In the genomic region with DNA sequence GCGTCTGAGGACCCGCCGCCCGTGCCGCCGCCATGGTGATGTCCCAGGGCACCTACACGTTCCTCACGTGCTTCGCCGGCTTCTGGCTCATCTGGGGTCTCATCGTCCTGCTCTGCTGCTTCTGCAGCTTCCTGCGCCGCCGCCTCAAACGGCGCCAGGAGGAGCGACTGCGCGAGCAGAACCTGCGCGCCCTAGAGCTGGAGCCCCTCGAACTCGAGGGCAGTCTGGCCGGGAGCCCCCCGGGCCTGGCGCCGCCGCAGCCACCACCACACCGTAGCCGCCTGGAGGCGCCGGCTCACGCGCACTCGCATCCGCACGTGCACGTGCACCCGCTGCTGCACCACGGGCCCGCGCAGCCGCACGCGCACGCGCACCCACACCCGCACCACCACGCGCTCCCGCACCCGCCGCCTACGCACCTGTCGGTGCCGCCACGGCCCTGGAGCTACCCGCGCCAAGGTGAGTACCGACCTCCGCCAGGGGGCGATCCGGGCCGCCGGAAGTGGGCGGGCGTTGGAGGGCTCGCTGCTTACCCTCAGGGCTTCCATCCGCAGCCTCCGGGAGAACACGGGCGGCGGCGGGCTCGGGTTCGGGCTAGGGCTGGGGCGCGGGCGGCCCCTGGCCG, we compare ENCODE assay signal across 1 cellular context.
A peak's percentile ranks its signal among the peaks of the same experiment; 100 is the strongest.
TF ChIP-seq lines count a peak whose summit lies in the region.

No MANE protein-coding gene starts in this region.

TF ChIP-seq in HEK293, 187 proteins besides CTCF, POLR2A, EP300 and RAD21 (continued from another document and continues in another):
- TF ChIP-seq HOXA7 (CRISPR knock-in tag; IDR thresholded peaks at IDR 0.05; ENCODE audit: borderline replicate concordance) (no peak), ZNF155 (tag by site-specific recombination; IDR thresholded peaks at IDR 0.05) (no peak), ZNF248 (tag by site-specific recombination; IDR thresholded peaks at IDR 0.05) (no peak), ZNF132 (tag by site-specific recombination; IDR thresholded peaks at IDR 0.05; ENCODE audit: borderline replicate concordance) (no peak), ZNF585B (tag by site-specific recombination; IDR thresholded peaks at IDR 0.05) (no peak), ZNF529 (tag by site-specific recombination; IDR thresholded peaks at IDR 0.05; ENCODE audit: insufficient replicate concordance) (no peak), RBAK (tag by site-specific recombination; IDR thresholded peaks at IDR 0.05) (no peak), ZNF76 (tag by site-specific recombination; IDR thresholded peaks at IDR 0.05; ENCODE audit: borderline replicate concordance, low read depth) (peak; percentile 36; the same call in 1 of the 2 replicates), ZNF623 (tag by site-specific recombination; IDR thresholded peaks at IDR 0.05) (no peak), ZNF140 (tag by site-specific recombination; IDR thresholded peaks at IDR 0.05) (no peak), GLIS1 (tag by site-specific recombination; IDR thresholded peaks at IDR 0.05) (peak; percentile 42; the same call in 1 of the 2 replicates), BCL11A (tag by site-specific recombination; IDR thresholded peaks at IDR 0.05; ENCODE audit: low read depth) (no peak; the same call in 1 of the 2 replicates), ZNF174 (tag by site-specific recombination; IDR thresholded peaks at IDR 0.05) (no peak), SP3 (tag by site-specific recombination; IDR thresholded peaks at IDR 0.05) (peak; percentile 70), KLF10 (tag by site-specific recombination; IDR thresholded peaks at IDR 0.05) (peak; percentile 84), ZNF350 (tag by site-specific recombination; IDR thresholded peaks at IDR 0.05) (no peak), MEIS1 (CRISPR knock-in tag; IDR thresholded peaks at IDR 0.05; ENCODE audit: borderline replicate concordance) (no peak), ZNF561 (tag by site-specific recombination; IDR thresholded peaks at IDR 0.05; ENCODE audit: borderline replicate concordance) (peak; percentile 63; the same call in 1 of the 2 replicates), MYNN (tag by site-specific recombination; IDR thresholded peaks at IDR 0.05; ENCODE audit: borderline replicate concordance) (no peak; the same call in 1 of the 2 replicates), ZNF133 (tag by site-specific recombination; IDR thresholded peaks at IDR 0.05) (no peak), ZFP37 (tag by site-specific recombination; IDR thresholded peaks at IDR 0.05) (0 out of 2 replicates have a peak, but pooled peaks have one; percentile 18), GLI4 (tag by site-specific recombination; IDR thresholded peaks at IDR 0.05) (no peak), ZNF629 (tag by site-specific recombination; IDR thresholded peaks at IDR 0.05) (peak; percentile 78), OSR2 (tag by site-specific recombination; IDR thresholded peaks at IDR 0.05) (no peak), ZNF223 (tag by site-specific recombination; IDR thresholded peaks at IDR 0.05) (no peak), HOXD13 (CRISPR knock-in tag; IDR thresholded peaks at IDR 0.05; ENCODE audit: borderline replicate concordance) (no peak), ZNF514 (tag by site-specific recombination; IDR thresholded peaks at IDR 0.05) (no peak), REPIN1 (tag by site-specific recombination; IDR thresholded peaks at IDR 0.05; ENCODE audit: low read depth) (no peak), ZNF830 (tag by site-specific recombination; IDR thresholded peaks at IDR 0.05; ENCODE audit: low read depth) (no peak), ZNF274 (IDR thresholded peaks at IDR 0.05; ENCODE audit: low read length) (no peak), ZNF274 (tag by site-specific recombination; IDR thresholded peaks at IDR 0.05; ENCODE audit: borderline replicate concordance) (no peak), ZNF677 (tag by site-specific recombination; IDR thresholded peaks at IDR 0.05) (no peak), ZNF501 (tag by site-specific recombination; IDR thresholded peaks at IDR 0.05) (no peak)
- TF ChIP-seq, protein P1, sequence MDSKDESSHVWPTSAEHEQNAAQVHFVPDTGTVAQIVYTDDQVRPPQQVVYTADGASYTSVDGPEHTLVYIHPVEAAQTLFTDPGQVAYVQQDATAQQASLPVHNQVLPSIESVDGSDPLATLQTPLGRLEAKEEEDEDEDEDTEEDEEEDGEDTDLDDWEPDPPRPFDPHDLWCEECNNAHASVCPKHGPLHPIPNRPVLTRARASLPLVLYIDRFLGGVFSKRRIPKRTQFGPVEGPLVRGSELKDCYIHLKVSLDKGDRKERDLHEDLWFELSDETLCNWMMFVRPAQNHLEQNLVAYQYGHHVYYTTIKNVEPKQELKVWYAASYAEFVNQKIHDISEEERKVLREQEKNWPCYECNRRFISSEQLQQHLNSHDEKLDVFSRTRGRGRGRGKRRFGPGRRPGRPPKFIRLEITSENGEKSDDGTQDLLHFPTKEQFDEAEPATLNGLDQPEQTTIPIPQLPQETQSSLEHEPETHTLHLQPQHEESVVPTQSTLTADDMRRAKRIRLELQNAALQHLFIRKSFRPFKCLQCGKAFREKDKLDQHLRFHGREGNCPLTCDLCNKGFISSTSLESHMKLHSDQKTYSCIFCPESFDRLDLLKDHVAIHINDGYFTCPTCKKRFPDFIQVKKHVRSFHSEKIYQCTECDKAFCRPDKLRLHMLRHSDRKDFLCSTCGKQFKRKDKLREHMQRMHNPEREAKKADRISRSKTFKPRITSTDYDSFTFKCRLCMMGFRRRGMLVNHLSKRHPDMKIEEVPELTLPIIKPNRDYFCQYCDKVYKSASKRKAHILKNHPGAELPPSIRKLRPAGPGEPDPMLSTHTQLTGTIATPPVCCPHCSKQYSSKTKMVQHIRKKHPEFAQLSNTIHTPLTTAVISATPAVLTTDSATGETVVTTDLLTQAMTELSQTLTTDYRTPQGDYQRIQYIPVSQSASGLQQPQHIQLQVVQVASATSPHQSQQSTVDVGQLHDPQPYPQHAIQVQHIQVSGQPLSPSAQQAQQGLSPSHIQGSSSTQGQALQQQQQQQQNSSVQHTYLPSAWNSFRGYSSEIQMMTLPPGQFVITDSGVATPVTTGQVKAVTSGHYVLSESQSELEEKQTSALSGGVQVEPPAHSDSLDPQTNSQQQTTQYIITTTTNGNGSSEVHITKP (tag by site-specific recombination; IDR thresholded peaks at IDR 0.05): no peak
- TF ChIP-seq, protein P2, sequence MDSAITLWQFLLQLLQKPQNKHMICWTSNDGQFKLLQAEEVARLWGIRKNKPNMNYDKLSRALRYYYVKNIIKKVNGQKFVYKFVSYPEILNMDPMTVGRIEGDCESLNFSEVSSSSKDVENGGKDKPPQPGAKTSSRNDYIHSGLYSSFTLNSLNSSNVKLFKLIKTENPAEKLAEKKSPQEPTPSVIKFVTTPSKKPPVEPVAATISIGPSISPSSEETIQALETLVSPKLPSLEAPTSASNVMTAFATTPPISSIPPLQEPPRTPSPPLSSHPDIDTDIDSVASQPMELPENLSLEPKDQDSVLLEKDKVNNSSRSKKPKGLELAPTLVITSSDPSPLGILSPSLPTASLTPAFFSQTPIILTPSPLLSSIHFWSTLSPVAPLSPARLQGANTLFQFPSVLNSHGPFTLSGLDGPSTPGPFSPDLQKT (IDR thresholded peaks at IDR 0.05; ENCODE audit: borderline replicate concordance, low read depth, low read length): peak; percentile 82; the same call in 1 of the 2 replicates
- TF ChIP-seq, protein P3, sequence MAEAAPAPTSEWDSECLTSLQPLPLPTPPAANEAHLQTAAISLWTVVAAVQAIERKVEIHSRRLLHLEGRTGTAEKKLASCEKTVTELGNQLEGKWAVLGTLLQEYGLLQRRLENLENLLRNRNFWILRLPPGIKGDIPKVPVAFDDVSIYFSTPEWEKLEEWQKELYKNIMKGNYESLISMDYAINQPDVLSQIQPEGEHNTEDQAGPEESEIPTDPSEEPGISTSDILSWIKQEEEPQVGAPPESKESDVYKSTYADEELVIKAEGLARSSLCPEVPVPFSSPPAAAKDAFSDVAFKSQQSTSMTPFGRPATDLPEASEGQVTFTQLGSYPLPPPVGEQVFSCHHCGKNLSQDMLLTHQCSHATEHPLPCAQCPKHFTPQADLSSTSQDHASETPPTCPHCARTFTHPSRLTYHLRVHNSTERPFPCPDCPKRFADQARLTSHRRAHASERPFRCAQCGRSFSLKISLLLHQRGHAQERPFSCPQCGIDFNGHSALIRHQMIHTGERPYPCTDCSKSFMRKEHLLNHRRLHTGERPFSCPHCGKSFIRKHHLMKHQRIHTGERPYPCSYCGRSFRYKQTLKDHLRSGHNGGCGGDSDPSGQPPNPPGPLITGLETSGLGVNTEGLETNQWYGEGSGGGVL (tag by site-specific recombination; IDR thresholded peaks at IDR 0.05): peak; percentile 78
- TF ChIP-seq, protein P4, sequence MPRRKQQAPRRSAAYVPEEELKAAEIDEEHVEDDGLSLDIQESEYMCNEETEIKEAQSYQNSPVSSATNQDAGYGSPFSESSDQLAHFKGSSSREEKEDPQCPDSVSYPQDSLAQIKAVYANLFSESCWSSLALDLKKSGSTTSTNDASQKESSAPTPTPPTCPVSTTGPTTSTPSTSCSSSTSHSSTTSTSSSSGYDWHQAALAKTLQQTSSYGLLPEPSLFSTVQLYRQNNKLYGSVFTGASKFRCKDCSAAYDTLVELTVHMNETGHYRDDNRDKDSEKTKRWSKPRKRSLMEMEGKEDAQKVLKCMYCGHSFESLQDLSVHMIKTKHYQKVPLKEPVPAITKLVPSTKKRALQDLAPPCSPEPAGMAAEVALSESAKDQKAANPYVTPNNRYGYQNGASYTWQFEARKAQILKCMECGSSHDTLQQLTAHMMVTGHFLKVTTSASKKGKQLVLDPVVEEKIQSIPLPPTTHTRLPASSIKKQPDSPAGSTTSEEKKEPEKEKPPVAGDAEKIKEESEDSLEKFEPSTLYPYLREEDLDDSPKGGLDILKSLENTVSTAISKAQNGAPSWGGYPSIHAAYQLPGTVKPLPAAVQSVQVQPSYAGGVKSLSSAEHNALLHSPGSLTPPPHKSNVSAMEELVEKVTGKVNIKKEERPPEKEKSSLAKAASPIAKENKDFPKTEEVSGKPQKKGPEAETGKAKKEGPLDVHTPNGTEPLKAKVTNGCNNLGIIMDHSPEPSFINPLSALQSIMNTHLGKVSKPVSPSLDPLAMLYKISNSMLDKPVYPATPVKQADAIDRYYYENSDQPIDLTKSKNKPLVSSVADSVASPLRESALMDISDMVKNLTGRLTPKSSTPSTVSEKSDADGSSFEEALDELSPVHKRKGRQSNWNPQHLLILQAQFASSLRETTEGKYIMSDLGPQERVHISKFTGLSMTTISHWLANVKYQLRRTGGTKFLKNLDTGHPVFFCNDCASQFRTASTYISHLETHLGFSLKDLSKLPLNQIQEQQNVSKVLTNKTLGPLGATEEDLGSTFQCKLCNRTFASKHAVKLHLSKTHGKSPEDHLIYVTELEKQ (tag by site-specific recombination; IDR thresholded peaks at IDR 0.05; ENCODE audit: borderline replicate concordance): 0 out of 2 replicates have a peak, but pooled peaks have one; percentile 29
- TF ChIP-seq, protein P5, sequence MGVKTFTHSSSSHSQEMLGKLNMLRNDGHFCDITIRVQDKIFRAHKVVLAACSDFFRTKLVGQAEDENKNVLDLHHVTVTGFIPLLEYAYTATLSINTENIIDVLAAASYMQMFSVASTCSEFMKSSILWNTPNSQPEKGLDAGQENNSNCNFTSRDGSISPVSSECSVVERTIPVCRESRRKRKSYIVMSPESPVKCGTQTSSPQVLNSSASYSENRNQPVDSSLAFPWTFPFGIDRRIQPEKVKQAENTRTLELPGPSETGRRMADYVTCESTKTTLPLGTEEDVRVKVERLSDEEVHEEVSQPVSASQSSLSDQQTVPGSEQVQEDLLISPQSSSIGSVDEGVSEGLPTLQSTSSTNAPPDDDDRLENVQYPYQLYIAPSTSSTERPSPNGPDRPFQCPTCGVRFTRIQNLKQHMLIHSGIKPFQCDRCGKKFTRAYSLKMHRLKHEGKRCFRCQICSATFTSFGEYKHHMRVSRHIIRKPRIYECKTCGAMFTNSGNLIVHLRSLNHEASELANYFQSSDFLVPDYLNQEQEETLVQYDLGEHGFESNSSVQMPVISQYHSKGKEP (tag by site-specific recombination; IDR thresholded peaks at IDR 0.05): peak; percentile 48; the same call in 1 of the 2 replicates
- TF ChIP-seq, protein P6, sequence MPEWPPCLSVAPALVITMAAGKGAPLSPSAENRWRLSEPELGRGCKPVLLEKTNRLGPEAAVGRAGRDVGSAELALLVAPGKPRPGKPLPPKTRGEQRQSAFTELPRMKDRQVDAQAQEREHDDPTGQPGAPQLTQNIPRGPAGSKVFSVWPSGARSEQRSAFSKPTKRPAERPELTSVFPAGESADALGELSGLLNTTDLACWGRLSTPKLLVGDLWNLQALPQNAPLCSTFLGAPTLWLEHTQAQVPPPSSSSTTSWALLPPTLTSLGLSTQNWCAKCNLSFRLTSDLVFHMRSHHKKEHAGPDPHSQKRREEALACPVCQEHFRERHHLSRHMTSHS (tag by site-specific recombination; IDR thresholded peaks at IDR 0.05): no peak
- TF ChIP-seq, protein P7, sequence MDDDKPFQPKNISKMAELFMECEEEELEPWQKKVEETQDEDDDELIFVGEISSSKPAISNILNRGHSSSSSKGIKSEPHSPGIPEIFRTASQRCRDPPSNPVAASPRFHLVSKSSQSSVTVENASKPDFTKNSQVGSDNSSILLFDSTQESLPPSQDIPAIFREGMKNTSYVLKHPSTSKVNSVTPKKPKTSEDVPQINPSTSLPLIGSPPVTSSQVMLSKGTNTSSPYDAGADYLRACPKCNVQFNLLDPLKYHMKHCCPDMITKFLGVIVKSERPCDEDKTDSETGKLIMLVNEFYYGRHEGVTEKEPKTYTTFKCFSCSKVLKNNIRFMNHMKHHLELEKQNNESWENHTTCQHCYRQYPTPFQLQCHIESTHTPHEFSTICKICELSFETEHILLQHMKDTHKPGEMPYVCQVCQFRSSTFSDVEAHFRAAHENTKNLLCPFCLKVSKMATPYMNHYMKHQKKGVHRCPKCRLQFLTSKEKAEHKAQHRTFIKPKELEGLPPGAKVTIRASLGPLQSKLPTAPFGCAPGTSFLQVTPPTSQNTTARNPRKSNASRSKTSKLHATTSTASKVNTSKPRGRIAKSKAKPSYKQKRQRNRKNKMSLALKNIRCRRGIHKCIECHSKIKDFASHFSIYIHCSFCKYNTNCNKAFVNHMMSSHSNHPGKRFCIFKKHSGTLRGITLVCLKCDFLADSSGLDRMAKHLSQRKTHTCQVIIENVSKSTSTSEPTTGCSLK (tag by site-specific recombination; IDR thresholded peaks at IDR 0.05): no peak
- TF ChIP-seq, protein P8, sequence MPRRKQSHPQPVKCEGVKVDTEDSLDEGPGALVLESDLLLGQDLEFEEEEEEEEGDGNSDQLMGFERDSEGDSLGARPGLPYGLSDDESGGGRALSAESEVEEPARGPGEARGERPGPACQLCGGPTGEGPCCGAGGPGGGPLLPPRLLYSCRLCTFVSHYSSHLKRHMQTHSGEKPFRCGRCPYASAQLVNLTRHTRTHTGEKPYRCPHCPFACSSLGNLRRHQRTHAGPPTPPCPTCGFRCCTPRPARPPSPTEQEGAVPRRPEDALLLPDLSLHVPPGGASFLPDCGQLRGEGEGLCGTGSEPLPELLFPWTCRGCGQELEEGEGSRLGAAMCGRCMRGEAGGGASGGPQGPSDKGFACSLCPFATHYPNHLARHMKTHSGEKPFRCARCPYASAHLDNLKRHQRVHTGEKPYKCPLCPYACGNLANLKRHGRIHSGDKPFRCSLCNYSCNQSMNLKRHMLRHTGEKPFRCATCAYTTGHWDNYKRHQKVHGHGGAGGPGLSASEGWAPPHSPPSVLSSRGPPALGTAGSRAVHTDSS (tag by site-specific recombination; IDR thresholded peaks at IDR 0.05): no peak
